1 cellular context compared by ENCODE assay signal in the genomic region with DNA sequence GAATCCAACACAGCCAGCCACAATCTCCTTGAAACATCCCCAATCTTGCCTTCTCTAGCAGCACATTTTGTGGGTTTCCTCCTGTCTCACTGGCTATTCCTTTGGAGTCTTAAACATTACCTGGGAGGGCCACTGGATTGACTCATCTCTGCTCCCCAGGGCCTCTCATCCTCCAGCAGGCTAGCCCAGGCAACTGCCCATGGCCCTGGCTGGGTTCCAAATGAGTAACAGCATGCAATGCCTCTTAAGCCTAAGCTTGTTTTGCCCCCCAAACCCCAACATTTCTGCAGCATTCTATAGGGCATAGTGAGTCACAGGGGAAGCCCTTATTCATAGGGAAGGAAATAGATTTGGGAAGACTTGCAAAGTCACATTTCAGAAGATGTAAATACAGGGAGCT.
TF ChIP-seq lines count a peak whose summit lies in the region.

No MANE protein-coding gene starts in this region.

TF ChIP-seq in HepG2, 621 proteins besides CTCF, POLR2A, EP300 and RAD21 (continued from another document):
- TF ChIP-seq, protein P1, sequence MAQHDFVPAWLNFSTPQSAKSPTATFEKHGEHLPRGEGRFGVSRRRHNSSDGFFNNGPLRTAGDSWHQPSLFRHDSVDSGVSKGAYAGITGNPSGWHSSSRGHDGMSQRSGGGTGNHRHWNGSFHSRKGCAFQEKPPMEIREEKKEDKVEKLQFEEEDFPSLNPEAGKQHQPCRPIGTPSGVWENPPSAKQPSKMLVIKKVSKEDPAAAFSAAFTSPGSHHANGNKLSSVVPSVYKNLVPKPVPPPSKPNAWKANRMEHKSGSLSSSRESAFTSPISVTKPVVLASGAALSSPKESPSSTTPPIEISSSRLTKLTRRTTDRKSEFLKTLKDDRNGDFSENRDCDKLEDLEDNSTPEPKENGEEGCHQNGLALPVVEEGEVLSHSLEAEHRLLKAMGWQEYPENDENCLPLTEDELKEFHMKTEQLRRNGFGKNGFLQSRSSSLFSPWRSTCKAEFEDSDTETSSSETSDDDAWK (CRISPR knock-in tag; IDR thresholded peaks at IDR 0.05) = no peak
- TF ChIP-seq HNRNPL (IDR thresholded peaks at IDR 0.05; ENCODE audit: low read depth, low read length) (no peak), NONO (IDR thresholded peaks at IDR 0.05) (no peak), NONO (CRISPR knock-in tag; conservative IDR thresholded peaks at IDR 0.05) (no peak), ZNF124 (CRISPR knock-in tag; IDR thresholded peaks at IDR 0.05) (no peak), ZNF138 (CRISPR knock-in tag; IDR thresholded peaks at IDR 0.05; ENCODE audit: low read depth) (no peak), SRY (CRISPR knock-in tag; IDR thresholded peaks at IDR 0.05) (no peak), ZKSCAN5 (CRISPR knock-in tag; IDR thresholded peaks at IDR 0.05) (no peak), SYNCRIP (IDR thresholded peaks at IDR 0.05; ENCODE audit: insufficient read depth, low read depth, low read length) (no peak)
- TF ChIP-seq, protein P2, sequence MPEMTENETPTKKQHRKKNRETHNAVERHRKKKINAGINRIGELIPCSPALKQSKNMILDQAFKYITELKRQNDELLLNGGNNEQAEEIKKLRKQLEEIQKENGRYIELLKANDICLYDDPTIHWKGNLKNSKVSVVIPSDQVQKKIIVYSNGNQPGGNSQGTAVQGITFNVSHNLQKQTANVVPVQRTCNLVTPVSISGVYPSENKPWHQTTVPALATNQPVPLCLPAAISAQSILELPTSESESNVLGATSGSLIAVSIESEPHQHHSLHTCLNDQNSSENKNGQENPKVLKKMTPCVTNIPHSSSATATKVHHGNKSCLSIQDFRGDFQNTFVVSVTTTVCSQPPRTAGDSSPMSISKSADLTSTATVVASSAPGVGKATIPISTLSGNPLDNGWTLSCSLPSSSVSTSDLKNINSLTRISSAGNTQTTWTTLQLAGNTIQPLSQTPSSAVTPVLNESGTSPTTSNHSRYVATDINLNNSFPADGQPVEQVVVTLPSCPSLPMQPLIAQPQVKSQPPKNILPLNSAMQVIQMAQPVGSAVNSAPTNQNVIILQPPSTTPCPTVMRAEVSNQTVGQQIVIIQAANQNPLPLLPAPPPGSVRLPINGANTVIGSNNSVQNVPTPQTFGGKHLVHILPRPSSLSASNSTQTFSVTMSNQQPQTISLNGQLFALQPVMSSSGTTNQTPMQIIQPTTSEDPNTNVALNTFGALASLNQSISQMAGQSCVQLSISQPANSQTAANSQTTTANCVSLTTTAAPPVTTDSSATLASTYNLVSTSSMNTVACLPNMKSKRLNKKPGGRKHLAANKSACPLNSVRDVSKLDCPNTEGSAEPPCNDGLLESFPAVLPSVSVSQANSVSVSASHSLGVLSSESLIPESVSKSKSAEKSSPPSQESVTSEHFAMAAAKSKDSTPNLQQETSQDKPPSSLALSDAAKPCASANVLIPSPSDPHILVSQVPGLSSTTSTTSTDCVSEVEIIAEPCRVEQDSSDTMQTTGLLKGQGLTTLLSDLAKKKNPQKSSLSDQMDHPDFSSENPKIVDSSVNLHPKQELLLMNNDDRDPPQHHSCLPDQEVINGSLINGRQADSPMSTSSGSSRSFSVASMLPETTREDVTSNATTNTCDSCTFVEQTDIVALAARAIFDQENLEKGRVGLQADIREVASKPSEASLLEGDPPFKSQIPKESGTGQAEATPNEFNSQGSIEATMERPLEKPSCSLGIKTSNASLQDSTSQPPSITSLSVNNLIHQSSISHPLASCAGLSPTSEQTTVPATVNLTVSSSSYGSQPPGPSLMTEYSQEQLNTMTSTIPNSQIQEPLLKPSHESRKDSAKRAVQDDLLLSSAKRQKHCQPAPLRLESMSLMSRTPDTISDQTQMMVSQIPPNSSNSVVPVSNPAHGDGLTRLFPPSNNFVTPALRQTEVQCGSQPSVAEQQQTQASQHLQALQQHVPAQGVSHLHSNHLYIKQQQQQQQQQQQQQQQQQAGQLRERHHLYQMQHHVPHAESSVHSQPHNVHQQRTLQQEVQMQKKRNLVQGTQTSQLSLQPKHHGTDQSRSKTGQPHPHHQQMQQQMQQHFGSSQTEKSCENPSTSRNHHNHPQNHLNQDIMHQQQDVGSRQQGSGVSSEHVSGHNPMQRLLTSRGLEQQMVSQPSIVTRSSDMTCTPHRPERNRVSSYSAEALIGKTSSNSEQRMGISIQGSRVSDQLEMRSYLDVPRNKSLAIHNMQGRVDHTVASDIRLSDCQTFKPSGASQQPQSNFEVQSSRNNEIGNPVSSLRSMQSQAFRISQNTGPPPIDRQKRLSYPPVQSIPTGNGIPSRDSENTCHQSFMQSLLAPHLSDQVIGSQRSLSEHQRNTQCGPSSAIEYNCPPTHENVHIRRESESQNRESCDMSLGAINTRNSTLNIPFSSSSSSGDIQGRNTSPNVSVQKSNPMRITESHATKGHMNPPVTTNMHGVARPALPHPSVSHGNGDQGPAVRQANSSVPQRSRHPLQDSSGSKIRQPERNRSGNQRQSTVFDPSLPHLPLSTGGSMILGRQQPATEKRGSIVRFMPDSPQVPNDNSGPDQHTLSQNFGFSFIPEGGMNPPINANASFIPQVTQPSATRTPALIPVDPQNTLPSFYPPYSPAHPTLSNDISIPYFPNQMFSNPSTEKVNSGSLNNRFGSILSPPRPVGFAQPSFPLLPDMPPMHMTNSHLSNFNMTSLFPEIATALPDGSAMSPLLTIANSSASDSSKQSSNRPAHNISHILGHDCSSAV (CRISPR knock-in tag; IDR thresholded peaks at IDR 0.05; ENCODE audit: borderline replicate concordance) = no peak
- TF ChIP-seq, protein P3, sequence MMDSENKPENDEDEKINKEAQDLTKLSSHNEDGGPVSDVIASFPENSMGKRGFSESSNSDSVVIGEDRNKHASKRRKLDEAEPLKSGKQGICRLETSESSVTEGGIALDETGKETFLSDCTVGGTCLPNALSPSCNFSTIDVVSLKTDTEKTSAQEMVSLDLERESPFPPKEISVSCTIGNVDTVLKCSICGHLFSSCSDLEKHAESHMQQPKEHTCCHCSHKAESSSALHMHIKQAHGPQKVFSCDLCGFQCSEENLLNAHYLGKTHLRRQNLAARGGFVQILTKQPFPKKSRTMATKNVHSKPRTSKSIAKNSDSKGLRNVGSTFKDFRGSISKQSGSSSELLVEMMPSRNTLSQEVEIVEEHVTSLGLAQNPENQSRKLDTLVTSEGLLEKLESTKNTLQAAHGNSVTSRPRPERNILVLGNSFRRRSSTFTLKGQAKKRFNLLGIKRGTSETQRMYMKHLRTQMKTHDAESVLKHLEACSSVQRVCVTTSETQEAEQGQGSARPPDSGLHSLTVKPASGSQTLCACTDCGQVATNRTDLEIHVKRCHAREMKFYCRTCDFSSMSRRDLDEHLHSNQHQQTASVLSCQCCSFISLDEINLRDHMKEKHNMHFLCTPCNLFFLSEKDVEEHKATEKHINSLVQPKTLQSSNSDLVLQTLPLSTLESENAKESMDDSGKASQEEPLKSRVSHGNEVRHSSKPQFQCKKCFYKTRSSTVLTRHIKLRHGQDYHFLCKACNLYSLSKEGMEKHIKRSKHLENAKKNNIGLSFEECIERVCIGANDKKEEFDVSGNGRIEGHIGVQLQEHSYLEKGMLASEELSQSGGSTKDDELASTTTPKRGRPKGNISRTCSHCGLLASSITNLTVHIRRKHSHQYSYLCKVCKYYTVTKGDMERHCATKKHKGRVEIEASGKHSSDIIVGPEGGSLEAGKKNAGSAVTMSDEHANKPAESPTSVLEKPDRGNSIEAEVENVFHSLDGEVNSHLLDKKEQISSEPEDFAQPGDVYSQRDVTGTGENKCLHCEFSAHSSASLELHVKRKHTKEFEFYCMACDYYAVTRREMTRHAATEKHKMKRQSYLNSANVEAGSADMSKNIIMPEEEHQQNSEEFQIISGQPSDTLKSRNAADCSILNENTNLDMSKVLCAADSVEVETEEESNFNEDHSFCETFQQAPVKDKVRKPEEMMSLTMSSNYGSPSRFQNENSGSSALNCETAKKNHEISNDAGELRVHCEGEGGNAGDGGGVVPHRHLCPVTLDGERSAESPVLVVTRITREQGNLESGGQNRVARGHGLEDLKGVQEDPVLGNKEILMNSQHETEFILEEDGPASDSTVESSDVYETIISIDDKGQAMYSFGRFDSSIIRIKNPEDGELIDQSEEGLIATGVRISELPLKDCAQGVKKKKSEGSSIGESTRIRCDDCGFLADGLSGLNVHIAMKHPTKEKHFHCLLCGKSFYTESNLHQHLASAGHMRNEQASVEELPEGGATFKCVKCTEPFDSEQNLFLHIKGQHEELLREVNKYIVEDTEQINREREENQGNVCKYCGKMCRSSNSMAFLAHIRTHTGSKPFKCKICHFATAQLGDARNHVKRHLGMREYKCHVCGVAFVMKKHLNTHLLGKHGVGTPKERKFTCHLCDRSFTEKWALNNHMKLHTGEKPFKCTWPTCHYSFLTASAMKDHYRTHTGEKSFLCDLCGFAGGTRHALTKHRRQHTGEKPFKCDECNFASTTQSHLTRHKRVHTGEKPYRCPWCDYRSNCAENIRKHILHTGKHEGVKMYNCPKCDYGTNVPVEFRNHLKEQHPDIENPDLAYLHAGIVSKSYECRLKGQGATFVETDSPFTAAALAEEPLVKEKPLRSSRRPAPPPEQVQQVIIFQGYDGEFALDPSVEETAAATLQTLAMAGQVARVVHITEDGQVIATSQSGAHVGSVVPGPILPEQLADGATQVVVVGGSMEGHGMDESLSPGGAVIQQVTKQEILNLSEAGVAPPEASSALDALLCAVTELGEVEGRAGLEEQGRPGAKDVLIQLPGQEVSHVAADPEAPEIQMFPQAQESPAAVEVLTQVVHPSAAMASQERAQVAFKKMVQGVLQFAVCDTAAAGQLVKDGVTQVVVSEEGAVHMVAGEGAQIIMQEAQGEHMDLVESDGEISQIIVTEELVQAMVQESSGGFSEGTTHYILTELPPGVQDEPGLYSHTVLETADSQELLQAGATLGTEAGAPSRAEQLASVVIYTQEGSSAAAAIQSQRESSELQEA (CRISPR knock-in tag; IDR thresholded peaks at IDR 0.05; ENCODE audit: not compliant biosample characterization) = no peak
- TF ChIP-seq, protein P4, sequence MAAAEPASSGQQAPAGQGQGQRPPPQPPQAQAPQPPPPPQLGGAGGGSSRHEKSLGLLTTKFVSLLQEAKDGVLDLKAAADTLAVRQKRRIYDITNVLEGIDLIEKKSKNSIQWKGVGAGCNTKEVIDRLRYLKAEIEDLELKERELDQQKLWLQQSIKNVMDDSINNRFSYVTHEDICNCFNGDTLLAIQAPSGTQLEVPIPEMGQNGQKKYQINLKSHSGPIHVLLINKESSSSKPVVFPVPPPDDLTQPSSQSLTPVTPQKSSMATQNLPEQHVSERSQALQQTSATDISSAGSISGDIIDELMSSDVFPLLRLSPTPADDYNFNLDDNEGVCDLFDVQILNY (CRISPR knock-in tag; conservative IDR thresholded peaks at IDR 0.05) = no peak
- TF ChIP-seq, protein P5, sequence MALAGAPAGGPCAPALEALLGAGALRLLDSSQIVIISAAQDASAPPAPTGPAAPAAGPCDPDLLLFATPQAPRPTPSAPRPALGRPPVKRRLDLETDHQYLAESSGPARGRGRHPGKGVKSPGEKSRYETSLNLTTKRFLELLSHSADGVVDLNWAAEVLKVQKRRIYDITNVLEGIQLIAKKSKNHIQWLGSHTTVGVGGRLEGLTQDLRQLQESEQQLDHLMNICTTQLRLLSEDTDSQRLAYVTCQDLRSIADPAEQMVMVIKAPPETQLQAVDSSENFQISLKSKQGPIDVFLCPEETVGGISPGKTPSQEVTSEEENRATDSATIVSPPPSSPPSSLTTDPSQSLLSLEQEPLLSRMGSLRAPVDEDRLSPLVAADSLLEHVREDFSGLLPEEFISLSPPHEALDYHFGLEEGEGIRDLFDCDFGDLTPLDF (CRISPR knock-in tag; IDR thresholded peaks at IDR 0.05) = no peak
- TF ChIP-seq, protein P6, sequence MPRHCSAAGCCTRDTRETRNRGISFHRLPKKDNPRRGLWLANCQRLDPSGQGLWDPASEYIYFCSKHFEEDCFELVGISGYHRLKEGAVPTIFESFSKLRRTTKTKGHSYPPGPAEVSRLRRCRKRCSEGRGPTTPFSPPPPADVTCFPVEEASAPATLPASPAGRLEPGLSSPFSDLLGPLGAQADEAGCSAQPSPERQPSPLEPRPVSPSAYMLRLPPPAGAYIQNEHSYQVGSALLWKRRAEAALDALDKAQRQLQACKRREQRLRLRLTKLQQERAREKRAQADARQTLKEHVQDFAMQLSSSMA (CRISPR knock-in tag; IDR thresholded peaks at IDR 0.05) = no peak
- TF ChIP-seq, protein P7, sequence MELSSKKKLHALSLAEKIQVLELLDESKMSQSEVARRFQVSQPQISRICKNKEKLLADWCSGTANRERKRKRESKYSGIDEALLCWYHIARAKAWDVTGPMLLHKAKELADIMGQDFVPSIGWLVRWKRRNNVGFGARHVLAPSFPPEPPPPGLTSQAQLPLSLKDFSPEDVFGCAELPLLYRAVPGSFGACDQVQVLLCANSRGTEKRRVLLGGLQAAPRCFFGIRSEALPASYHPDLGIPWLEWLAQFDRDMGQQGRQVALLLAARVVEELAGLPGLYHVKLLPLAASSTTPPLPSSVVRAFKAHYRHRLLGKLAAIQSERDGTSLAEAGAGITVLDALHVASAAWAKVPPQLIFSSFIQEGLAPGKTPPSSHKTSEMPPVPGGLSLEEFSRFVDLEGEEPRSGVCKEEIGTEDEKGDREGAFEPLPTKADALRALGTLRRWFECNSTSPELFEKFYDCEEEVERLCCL (CRISPR knock-in tag; IDR thresholded peaks at IDR 0.05; ENCODE audit: borderline replicate concordance) = no peak
